ENCODE assay signal across 8 cellular contexts in the genomic region with DNA sequence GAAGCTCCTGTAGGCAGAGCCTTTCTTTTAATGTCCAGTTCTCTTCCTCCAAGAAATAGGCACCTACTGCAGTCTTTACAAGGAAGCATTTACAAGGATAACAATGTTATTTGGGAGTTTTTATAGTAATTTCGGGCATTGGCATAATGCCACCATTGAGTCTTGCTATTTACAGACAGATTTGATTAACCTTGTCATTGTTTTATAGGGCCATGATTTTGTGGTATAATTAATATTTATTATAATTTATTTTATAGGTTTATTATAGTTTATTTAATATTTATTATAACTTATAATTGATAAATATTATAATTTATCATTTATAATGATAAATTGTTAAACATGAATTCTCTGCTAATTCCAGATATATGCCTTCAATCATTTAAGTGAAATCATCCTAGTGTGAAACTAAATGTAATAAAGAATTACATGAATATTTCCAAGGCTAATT. TPM values are rescaled to one million over a fixed set of nuclear protein-coding genes. Genes with fewer than 3 reads are reported as not detected.
DNase-seq lines count a peak whose midpoint lies in the region; ATAC-seq and TF ChIP-seq lines count a peak whose summit lies in the region.

No MANE protein-coding gene starts in this region.

- peak overlapping the region; percentile 84 for H3K27ac ChIP-seq in AG04450 (ENCODE audit: low read depth, low read length)
- peak overlapping the region; percentile 75 for H3K27ac ChIP-seq in brain microvascular endothelial cell

- no peaks in the 10 kb centered on the region for H3K36me3 ChIP-seq in brain microvascular endothelial cell (replicated peaks)
- H3K36me3 ChIP-seq in mucosa of stomach (ENCODE audit: control insufficient read depth, insufficient read depth, low read length), result no peaks in the 10 kb centered on the region

- DNase-seq in AG04450 (ENCODE audit: low read depth, low spot score) (no peak), brain microvascular endothelial cell (no peak), ureter (ENCODE audit: low spot score) (no peak), DMS53 (lab: John Stamatoyannopoulos, UW) (no peak), NCI-H1930 (lab: John Stamatoyannopoulos, UW) (no peak)

- TF ChIP-seq CTCF in AG04450 (IDR thresholded peaks at IDR 0.05; ENCODE audit: low read depth, low read length) (no peak), brain microvascular endothelial cell (IDR thresholded peaks at IDR 0.05; ENCODE audit: low read depth, low read length, missing control alignments) (no peak)

- peak; percentile 2 for ATAC-seq in HG02610 (IDR thresholded peaks at IDR 0.05; ENCODE audit: unreplicated experiment)
- no peak for ATAC-seq in GM19328 (IDR thresholded peaks at IDR 0.05; ENCODE audit: unreplicated experiment)

- H3K9me3 ChIP-seq in AG04450 (ENCODE audit: control insufficient read depth, insufficient read depth, low read length) (no peaks in the 10 kb centered on the region), mucosa of stomach (ENCODE audit: control insufficient read depth, low read length) (no peaks in the 10 kb centered on the region)

- H3K9ac ChIP-seq in mucosa of stomach (ENCODE audit: low read length), result no peak overlapping the region

- CTCF ChIA-PET in AG04450 (lab: Charles Lee), result interaction anchor here (0.5 to 0.8 kb wide), 2 partner anchors 19 to 75 kb away, joined by 3 read pairs; no protein-coding TSS in a partner anchor

- H3K4me3 ChIP-seq in AG04450 (ENCODE audit: low read depth, low read length) (peak overlapping the region; percentile 85), brain microvascular endothelial cell (ENCODE audit: low read depth, low read length) (peak overlapping the region; percentile 88), mucosa of stomach (ENCODE audit: low read length) (peak overlapping the region; percentile 48)

- H3K27me3 ChIP-seq in AG04450 (ENCODE audit: control insufficient read depth, insufficient read depth, low read length), result no peaks in the 10 kb centered on the region
- H3K27me3 ChIP-seq in brain microvascular endothelial cell (replicated peaks), result no peaks in the 10 kb centered on the region
- H3K27me3 ChIP-seq in mucosa of stomach (ENCODE audit: control insufficient read depth, insufficient read depth, low read length), result no peaks in the 10 kb centered on the region

- no peaks in the 10 kb centered on the region for H3K4me1 ChIP-seq in mucosa of stomach (ENCODE audit: control insufficient read depth, insufficient read depth, low read length)

- in situ Hi-C loops in brain microvascular endothelial cell (cut with HindIII; ENCODE audit: low pct_ligation_motif_present, low sequenced_read_pairs), result no loop called here

- POLR2A ChIA-PET in AG04450 (lab: Yijun Ruan, JAX), result interaction anchor here (0.5 kb wide), 1 partner anchor 45 kb away, joined by 13 read pairs; no protein-coding TSS in a partner anchor

RNA-seq across cellular contexts. Expression of gene POT1, which starts 0.6 kb away (rescaled TPM):
- polyA plus RNA-seq in AG04450 (2011; rRNA removed), result 24.4 and 36.5 TPM in 2 replicates
- polyA minus RNA-seq in AG04450 (2011; rRNA and poly(A)+ RNA removed), result 23.6 and 50.9 TPM in 2 replicates
- 30.9 TPM for total RNA-seq in ureter
